1 cellular context compared by ENCODE assay signal in genomic region chr7:22442187-22442886, GRCh38.
A peak's percentile ranks its signal among the peaks of the same experiment; 100 is the strongest.
TF ChIP-seq lines count a peak whose summit lies in the region.

No MANE protein-coding gene starts in this region.

TF ChIP-seq in HepG2, 621 proteins besides CTCF, POLR2A, EP300 and RAD21 (continued from another document and continues in another):
- TF ChIP-seq SP5 (CRISPR knock-in tag; IDR thresholded peaks at IDR 0.05; ENCODE audit: borderline replicate concordance, low read depth) (peak; percentile 70), PTBP1 (IDR thresholded peaks at IDR 0.05; ENCODE audit: low read depth, low read length, poor library complexity, severe bottlenecking) (no peak), HNF4A (CRISPR knock-in tag; IDR thresholded peaks at IDR 0.05) (peak; percentile 70; the same call in 1 of the 2 replicates), KAT8 (CRISPR knock-in tag; IDR thresholded peaks at IDR 0.05) (peak; percentile 89), ZNF101 (CRISPR knock-in tag; IDR thresholded peaks at IDR 0.05; ENCODE audit: borderline replicate concordance, low read depth) (no peak), HNF1B (CRISPR knock-in tag; IDR thresholded peaks at IDR 0.05) (peak; percentile 95), ZMYM4 (CRISPR knock-in tag; IDR thresholded peaks at IDR 0.05) (peak; percentile 90), ZNF891 (CRISPR knock-in tag; IDR thresholded peaks at IDR 0.05) (no peak), ZHX1 (CRISPR knock-in tag; IDR thresholded peaks at IDR 0.05; ENCODE audit: low read depth) (0 out of 2 replicates have a peak, but pooled peaks have one; percentile 21), GLI4 (CRISPR knock-in tag; IDR thresholded peaks at IDR 0.05; ENCODE audit: borderline replicate concordance) (no peak), CREB1 (IDR thresholded peaks at IDR 0.05) (no peak), CREB1 (CRISPR knock-in tag; IDR thresholded peaks at IDR 0.05) (peak; percentile 75), MAZ (IDR thresholded peaks at IDR 0.05; ENCODE audit: borderline replicate concordance, low read depth, low read length) (no peak), MAZ (CRISPR knock-in tag; IDR thresholded peaks at IDR 0.05; ENCODE audit: low read depth) (no peak), PHF20 (CRISPR knock-in tag; IDR thresholded peaks at IDR 0.05) (peak; percentile 40; the same call in 1 of the 2 replicates), ZBTB46 (CRISPR knock-in tag; IDR thresholded peaks at IDR 0.05; ENCODE audit: borderline replicate concordance) (no peak), SKI (IDR thresholded peaks at IDR 0.05; ENCODE audit: partially characterized antibody) (peak; percentile 19), ZNF414 (CRISPR knock-in tag; IDR thresholded peaks at IDR 0.05) (no peak), KIAA2018 (CRISPR knock-in tag; IDR thresholded peaks at IDR 0.05; ENCODE audit: borderline replicate concordance) (no peak), ZKSCAN8 (CRISPR knock-in tag; IDR thresholded peaks at IDR 0.05; ENCODE audit: borderline replicate concordance) (peak; percentile 89), TFAP4 (IDR thresholded peaks at IDR 0.05; ENCODE audit: borderline replicate concordance, low read depth) (peak; percentile 82; the same call in 1 of the 2 replicates), KAT7 (CRISPR knock-in tag; IDR thresholded peaks at IDR 0.05; ENCODE audit: borderline replicate concordance) (0 out of 2 replicates have a peak, but pooled peaks have one; percentile 20), ZNF709 (CRISPR knock-in tag; IDR thresholded peaks at IDR 0.05) (0 out of 2 replicates have a peak, but pooled peaks have one; percentile 58), NCOR1 (IDR thresholded peaks at IDR 0.05; ENCODE audit: borderline replicate concordance, low read length) (no peak), ZBTB4 (CRISPR knock-in tag; IDR thresholded peaks at IDR 0.05; ENCODE audit: borderline replicate concordance) (peak; percentile 81; the same call in 1 of the 2 replicates), FOXA3 (CRISPR knock-in tag; IDR thresholded peaks at IDR 0.05) (peak; percentile 100), LRRFIP1 (CRISPR knock-in tag; conservative IDR thresholded peaks at IDR 0.05) (no peak), ZNF18 (CRISPR knock-in tag; IDR thresholded peaks at IDR 0.05; ENCODE audit: insufficient replicate concordance) (peak; percentile 59), RBM39 (IDR thresholded peaks at IDR 0.05; ENCODE audit: low read depth, low read length, poor library complexity, severe bottlenecking) (no peak), ZNF816 (CRISPR knock-in tag; IDR thresholded peaks at IDR 0.05; ENCODE audit: borderline replicate concordance) (peak; percentile 53; the same call in 1 of the 2 replicates), ZNF703 (CRISPR knock-in tag; IDR thresholded peaks at IDR 0.05; ENCODE audit: borderline replicate concordance) (peak; percentile 64; the same call in 1 of the 2 replicates)
